In the genomic region with DNA sequence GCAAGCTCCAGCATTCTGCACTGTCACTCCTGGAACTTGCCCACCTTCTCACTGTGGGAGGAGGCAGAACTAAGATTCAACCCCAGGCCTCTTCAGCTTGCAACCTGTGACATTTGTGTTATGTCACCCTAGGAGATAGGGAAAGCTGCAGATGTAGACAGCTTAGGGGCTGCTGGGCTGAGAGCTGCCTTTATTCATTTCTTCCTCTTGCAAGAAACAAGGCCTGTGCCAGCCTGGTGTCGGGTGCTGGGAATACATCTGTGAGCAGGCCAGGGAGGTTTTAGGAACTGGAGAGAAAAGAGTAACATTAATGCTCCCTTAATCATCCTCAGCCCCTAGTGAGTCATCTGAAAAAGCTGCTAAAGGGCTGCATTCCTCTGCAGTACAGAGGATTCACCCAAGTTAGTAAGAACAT, we compare ENCODE assay signal across 8 cellular contexts.
DNase-seq lines count a peak whose midpoint lies in the region; ATAC-seq and TF ChIP-seq lines count a peak whose summit lies in the region.

No MANE protein-coding gene starts in this region.

- H3K27me3 ChIP-seq in gastroesophageal sphincter = no peaks in the 10 kb centered on the region

- H3K27ac ChIP-seq in gastroesophageal sphincter = peak overlapping the region in 3 of 4 donors; percentile 56 to 67 (median 67)

- ATAC-seq in gastroesophageal sphincter (peak; percentile 89), HG02973 (IDR thresholded peaks at IDR 0.05; ENCODE audit: unreplicated experiment) (no peak), GM19023 (IDR thresholded peaks at IDR 0.05; ENCODE audit: unreplicated experiment) (no peak)

- peak in 2 of 4 experiments; percentile 39 to 43 for TF ChIP-seq CTCF in gastroesophageal sphincter (IDR thresholded peaks at IDR 0.05)

- H3K9me3 ChIP-seq in gastroesophageal sphincter = no peaks in the 10 kb centered on the region

- H3K36me3 ChIP-seq in gastroesophageal sphincter = no peaks in the 10 kb centered on the region

- peaks cover 0 to 44% (median 27%) of the 10 kb centered on the region in 3 donors for H3K4me1 ChIP-seq in gastroesophageal sphincter

- DNase-seq in ELF-1 (ENCODE audit: low read depth, low spot score) = peak; percentile 56
- DNase-seq in T1000 (lab: John Stamatoyannopoulos, UW) = peak; percentile 58
- DNase-seq in putamen (ENCODE audit: low spot score) = peak; percentile 30
- DNase-seq in ecto neural progenitor cell (ENCODE audit: low spot score) = no peak
- DNase-seq in NCI-H748 treated with DMSO at 0.1 percent for 48 hours (lab: John Stamatoyannopoulos, UW) = no peak

- TF ChIP-seq POLR2A in gastroesophageal sphincter (IDR thresholded peaks at IDR 0.05) = no peak

- 0% methylated on average over 1 of the region's 1 CpG for WGBS in gastroesophageal sphincter (ENCODE audit: low coverage in 1 of 2), 2 donors

- H3K4me3 ChIP-seq in gastroesophageal sphincter = no peak overlapping the region

- no peak for TF ChIP-seq EP300 in gastroesophageal sphincter (IDR thresholded peaks at IDR 0.05)

Comparison
In these comparisons a context has a peak if more than half of its experiments do, and no peak if none do; other contexts are left out.
1. DNase-seq: peak in ELF-1 (single experiment), T1000 (single experiment) and putamen (single experiment); none in ecto neural progenitor cell (single experiment) and NCI-H748 treated with DMSO at 0.1 percent for 48 hours (single experiment).